ENCODE assay signal across 1 cellular context in the genomic region with DNA sequence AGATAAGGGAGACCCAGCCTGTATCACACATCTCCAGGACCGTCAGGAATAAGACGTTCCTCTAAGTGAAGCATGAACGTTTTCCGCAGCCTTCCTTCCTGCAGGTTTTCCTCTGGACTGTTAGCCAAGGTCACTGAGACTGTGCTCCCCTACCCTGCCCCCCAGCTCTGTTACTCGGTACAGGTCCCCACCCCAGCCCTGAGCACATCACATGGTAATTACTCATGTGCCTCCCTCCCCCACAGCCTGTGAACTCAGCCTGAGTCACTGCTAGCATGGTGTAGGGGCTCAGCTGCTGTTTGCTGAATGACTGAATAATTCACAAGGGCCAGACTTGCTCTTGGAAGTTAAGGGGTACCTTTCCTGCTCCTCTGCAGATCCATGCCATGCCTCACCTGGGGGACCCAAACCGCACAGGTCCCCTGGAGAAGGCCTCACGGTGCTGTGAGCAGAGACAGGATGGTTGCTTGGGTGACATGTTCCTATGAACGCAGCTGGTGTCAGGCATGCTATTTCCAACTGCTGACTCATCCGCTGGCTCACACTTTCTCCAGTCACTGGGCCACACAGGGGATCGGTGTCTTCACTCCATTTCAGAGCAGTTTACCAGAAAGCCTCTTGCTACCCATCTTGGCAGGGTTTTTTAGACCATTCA.
A peak's percentile ranks its signal among the peaks of the same experiment; 100 is the strongest.
TF ChIP-seq lines count a peak whose summit lies in the region.

No MANE protein-coding gene starts in this region.

TF ChIP-seq in HEK293, 187 proteins besides CTCF, POLR2A, EP300 and RAD21 (continued from another document and continues in another):
- TF ChIP-seq, protein P1, sequence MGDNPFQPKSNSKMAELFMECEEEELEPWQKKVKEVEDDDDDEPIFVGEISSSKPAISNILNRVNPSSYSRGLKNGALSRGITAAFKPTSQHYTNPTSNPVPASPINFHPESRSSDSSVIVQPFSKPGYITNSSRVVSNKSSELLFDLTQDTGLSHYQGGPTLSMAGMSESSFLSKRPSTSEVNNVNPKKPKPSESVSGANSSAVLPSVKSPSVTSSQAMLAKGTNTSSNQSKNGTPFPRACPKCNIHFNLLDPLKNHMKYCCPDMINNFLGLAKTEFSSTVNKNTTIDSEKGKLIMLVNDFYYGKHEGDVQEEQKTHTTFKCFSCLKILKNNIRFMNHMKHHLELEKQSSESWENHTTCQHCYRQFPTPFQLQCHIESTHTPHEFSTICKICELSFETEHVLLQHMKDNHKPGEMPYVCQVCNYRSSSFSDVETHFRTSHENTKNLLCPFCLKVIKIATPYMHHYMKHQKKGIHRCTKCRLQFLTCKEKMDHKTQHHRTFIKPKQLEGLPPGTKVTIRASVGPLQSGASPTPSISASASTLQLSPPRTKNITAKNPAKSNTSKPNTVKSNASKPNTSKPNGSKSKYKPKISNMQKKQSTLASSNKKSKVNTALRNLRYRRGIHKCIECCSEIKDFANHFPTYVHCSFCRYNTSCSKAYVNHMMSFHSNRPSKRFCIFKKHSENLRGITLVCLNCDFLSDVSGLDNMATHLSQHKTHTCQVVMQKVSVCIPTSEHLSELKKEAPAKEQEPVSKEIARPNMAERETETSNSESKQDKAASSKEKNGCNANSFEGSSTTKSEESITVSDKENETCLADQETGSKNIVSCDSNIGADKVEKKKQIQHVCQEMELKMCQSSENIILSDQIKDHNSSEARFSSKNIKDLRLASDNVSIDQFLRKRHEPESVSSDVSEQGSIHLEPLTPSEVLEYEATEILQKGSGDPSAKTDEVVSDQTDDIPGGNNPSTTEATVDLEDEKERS (tag by site-specific recombination; IDR thresholded peaks at IDR 0.05), result no peak; the same call in 1 of the 2 replicates
- TF ChIP-seq, protein P2, sequence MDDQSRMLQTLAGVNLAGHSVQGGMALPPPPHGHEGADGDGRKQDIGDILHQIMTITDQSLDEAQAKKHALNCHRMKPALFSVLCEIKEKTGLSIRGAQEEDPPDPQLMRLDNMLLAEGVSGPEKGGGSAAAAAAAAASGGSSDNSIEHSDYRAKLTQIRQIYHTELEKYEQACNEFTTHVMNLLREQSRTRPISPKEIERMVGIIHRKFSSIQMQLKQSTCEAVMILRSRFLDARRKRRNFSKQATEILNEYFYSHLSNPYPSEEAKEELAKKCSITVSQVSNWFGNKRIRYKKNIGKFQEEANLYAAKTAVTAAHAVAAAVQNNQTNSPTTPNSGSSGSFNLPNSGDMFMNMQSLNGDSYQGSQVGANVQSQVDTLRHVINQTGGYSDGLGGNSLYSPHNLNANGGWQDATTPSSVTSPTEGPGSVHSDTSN (CRISPR knock-in tag; IDR thresholded peaks at IDR 0.05), result no peak
- TF ChIP-seq ZNF221 (tag by site-specific recombination; IDR thresholded peaks at IDR 0.05; ENCODE audit: borderline replicate concordance) (no peak), EGR2 (tag by site-specific recombination; IDR thresholded peaks at IDR 0.05; ENCODE audit: low read depth) (peak; percentile 18; the same call in 1 of the 2 replicates), HOXC10 (CRISPR knock-in tag; IDR thresholded peaks at IDR 0.05) (no peak), GLIS1 (tag by site-specific recombination; IDR thresholded peaks at IDR 0.05) (peak; percentile 57), ZNF692 (tag by site-specific recombination; IDR thresholded peaks at IDR 0.05) (no peak; the same call in none of the 2 replicates), ZBTB48 (tag by site-specific recombination; IDR thresholded peaks at IDR 0.05) (no peak), ZNF701 (tag by site-specific recombination; IDR thresholded peaks at IDR 0.05) (no peak), ZNF404 (tag by site-specific recombination; IDR thresholded peaks at IDR 0.05) (no peak), SETDB1 (IDR thresholded peaks at IDR 0.05; ENCODE audit: insufficient read length, low read length) (no peak), HOXD13 (CRISPR knock-in tag; IDR thresholded peaks at IDR 0.05; ENCODE audit: borderline replicate concordance) (no peak), ZNF792 (tag by site-specific recombination; IDR thresholded peaks at IDR 0.05) (no peak), FEZF1 (tag by site-specific recombination; IDR thresholded peaks at IDR 0.05) (no peak), ZNF610 (tag by site-specific recombination; IDR thresholded peaks at IDR 0.05; ENCODE audit: borderline replicate concordance) (no peak), SCRT1 (tag by site-specific recombination; IDR thresholded peaks at IDR 0.05; ENCODE audit: borderline replicate concordance) (no peak), OVOL3 (tag by site-specific recombination; IDR thresholded peaks at IDR 0.05) (no peak), ZNF76 (tag by site-specific recombination; IDR thresholded peaks at IDR 0.05; ENCODE audit: borderline replicate concordance, low read depth) (no peak), ZNF138 (tag by site-specific recombination; IDR thresholded peaks at IDR 0.05; ENCODE audit: borderline replicate concordance) (no peak), YY2 (tag by site-specific recombination; IDR thresholded peaks at IDR 0.05) (no peak), MZF1 (tag by site-specific recombination; IDR thresholded peaks at IDR 0.05; ENCODE audit: borderline replicate concordance) (no peak), ZNF626 (tag by site-specific recombination; IDR thresholded peaks at IDR 0.05) (no peak), ZNF501 (tag by site-specific recombination; IDR thresholded peaks at IDR 0.05) (0 out of 2 replicates have a peak, but pooled peaks have one; percentile 31), PRDM1 (tag by site-specific recombination; IDR thresholded peaks at IDR 0.05) (peak; percentile 65), RBAK (tag by site-specific recombination; IDR thresholded peaks at IDR 0.05) (no peak), GFI1B (tag by site-specific recombination; IDR thresholded peaks at IDR 0.05) (no peak), ZNF37A (tag by site-specific recombination; IDR thresholded peaks at IDR 0.05) (no peak), ZNF366 (tag by site-specific recombination; conservative IDR thresholded peaks at IDR 0.05) (peak; percentile 90), ZSCAN4 (tag by site-specific recombination; IDR thresholded peaks at IDR 0.05) (no peak), ZNF426 (tag by site-specific recombination; IDR thresholded peaks at IDR 0.05) (no peak)
- TF ChIP-seq, protein P3, sequence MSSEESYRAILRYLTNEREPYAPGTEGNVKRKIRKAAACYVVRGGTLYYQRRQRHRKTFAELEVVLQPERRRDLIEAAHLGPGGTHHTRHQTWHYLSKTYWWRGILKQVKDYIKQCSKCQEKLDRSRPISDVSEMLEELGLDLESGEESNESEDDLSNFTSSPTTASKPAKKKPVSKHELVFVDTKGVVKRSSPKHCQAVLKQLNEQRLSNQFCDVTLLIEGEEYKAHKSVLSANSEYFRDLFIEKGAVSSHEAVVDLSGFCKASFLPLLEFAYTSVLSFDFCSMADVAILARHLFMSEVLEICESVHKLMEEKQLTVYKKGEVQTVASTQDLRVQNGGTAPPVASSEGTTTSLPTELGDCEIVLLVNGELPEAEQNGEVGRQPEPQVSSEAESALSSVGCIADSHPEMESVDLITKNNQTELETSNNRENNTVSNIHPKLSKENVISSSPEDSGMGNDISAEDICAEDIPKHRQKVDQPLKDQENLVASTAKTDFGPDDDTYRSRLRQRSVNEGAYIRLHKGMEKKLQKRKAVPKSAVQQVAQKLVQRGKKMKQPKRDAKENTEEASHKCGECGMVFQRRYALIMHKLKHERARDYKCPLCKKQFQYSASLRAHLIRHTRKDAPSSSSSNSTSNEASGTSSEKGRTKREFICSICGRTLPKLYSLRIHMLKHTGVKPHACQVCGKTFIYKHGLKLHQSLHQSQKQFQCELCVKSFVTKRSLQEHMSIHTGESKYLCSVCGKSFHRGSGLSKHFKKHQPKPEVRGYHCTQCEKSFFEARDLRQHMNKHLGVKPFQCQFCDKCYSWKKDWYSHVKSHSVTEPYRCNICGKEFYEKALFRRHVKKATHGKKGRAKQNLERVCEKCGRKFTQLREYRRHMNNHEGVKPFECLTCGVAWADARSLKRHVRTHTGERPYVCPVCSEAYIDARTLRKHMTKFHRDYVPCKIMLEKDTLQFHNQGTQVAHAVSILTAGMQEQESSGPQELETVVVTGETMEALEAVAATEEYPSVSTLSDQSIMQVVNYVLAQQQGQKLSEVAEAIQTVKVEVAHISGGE (tag by site-specific recombination; conservative IDR thresholded peaks at IDR 0.05; ENCODE audit: low read depth), result no peak
- TF ChIP-seq, protein P4, sequence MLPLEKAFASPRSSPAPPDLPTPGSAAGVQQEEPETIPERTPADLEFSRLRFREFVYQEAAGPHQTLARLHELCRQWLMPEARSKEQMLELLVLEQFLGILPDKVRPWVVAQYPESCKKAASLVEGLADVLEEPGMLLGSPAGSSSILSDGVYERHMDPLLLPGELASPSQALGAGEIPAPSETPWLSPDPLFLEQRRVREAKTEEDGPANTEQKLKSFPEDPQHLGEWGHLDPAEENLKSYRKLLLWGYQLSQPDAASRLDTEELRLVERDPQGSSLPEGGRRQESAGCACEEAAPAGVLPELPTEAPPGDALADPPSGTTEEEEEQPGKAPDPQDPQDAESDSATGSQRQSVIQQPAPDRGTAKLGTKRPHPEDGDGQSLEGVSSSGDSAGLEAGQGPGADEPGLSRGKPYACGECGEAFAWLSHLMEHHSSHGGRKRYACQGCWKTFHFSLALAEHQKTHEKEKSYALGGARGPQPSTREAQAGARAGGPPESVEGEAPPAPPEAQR (tag by site-specific recombination; IDR thresholded peaks at IDR 0.05), result no peak
- TF ChIP-seq, protein P5, sequence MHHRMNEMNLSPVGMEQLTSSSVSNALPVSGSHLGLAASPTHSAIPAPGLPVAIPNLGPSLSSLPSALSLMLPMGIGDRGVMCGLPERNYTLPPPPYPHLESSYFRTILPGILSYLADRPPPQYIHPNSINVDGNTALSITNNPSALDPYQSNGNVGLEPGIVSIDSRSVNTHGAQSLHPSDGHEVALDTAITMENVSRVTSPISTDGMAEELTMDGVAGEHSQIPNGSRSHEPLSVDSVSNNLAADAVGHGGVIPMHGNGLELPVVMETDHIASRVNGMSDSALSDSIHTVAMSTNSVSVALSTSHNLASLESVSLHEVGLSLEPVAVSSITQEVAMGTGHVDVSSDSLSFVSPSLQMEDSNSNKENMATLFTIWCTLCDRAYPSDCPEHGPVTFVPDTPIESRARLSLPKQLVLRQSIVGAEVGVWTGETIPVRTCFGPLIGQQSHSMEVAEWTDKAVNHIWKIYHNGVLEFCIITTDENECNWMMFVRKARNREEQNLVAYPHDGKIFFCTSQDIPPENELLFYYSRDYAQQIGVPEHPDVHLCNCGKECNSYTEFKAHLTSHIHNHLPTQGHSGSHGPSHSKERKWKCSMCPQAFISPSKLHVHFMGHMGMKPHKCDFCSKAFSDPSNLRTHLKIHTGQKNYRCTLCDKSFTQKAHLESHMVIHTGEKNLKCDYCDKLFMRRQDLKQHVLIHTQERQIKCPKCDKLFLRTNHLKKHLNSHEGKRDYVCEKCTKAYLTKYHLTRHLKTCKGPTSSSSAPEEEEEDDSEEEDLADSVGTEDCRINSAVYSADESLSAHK (tag by site-specific recombination; IDR thresholded peaks at IDR 0.05), result no peak
- TF ChIP-seq, protein P6, sequence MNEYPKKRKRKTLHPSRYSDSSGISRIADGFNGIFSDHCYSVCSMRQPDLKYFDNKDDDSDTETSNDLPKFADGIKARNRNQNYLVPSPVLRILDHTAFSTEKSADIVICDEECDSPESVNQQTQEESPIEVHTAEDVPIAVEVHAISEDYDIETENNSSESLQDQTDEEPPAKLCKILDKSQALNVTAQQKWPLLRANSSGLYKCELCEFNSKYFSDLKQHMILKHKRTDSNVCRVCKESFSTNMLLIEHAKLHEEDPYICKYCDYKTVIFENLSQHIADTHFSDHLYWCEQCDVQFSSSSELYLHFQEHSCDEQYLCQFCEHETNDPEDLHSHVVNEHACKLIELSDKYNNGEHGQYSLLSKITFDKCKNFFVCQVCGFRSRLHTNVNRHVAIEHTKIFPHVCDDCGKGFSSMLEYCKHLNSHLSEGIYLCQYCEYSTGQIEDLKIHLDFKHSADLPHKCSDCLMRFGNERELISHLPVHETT (tag by site-specific recombination; IDR thresholded peaks at IDR 0.05), result peak; percentile 68; the same call in 1 of the 2 replicates
